ENCODE assay signal across 8 cellular contexts in genomic region chr6:43368517-43369160, GRCh38. TPM values are rescaled to one million over a fixed set of nuclear protein-coding genes. Genes with fewer than 3 reads are reported as not detected.
DNase-seq lines count a peak whose midpoint lies in the region; ATAC-seq and TF ChIP-seq lines count a peak whose summit lies in the region.

No MANE protein-coding gene starts in this region.

- under 1% methylated on average over 66 of the region's 66 CpGs for WGBS in HUES64

- ATAC-seq in GM18502 (IDR thresholded peaks at IDR 0.05; ENCODE audit: poor library complexity, unreplicated experiment), result peak; percentile 3

- peak overlapping the region; percentile 53 for H3K27ac Mint-ChIP-seq in activated CD4-positive, alpha-beta memory T cell treated with anti-CD3 and anti-CD28 coated beads for 36 hours

- CTCF ChIA-PET in activated CD4-positive, alpha-beta memory T cell treated with anti-CD3 and anti-CD28 coated beads for 36 hours (lab: Charles Lee), result interaction anchor here (0.7 to 2.0 kb wide), 9 partner anchors 15 to 197 kb away, joined by 3 to 8 read pairs (median 4); partner anchors contain the start of genes CRIP3 and DNPH1

- DNase-seq in AG08396 (ENCODE audit: low spot score) (peak; percentile 66), epithelial cell of prostate (ENCODE audit: low read depth, low spot score) (no peak), midbrain (lab: John Stamatoyannopoulos, UW) (peak; percentile 2), tibial artery (peak; percentile 44 to 74), activated gamma-delta T cell treated with Interleukin-2 at 50 U/mL for 16 hours (no peak)
- DNase-seq in activated CD4-positive, alpha-beta memory T cell treated with anti-CD3 and anti-CD28 coated beads for 36 hours, result peak; percentile 23

- H3K36me3 ChIP-seq in HUES64 (ENCODE audit: insufficient read depth, low read length) (peaks cover 16% of the 10 kb centered on the region), tibial artery (peaks cover 9 to 21% (median 19%) of the 10 kb centered on the region in 3 donors)

- intact Hi-C loops in activated CD4-positive, alpha-beta memory T cell treated with anti-CD3 and anti-CD28 coated beads for 36 hours (cut with micrococcal nuclease), result loop anchor here (1.0 to 5.0 kb wide), 6 partner anchors 15 to 438 kb away; partner anchors contain the start of genes POLR1C, SRF, TJAP1 and YIPF3
- intact Hi-C loops in tibial artery (cut with DNase I; ENCODE audit: low total_unique reads), result loop anchor here (10.0 kb wide), 1 partner anchor 136 kb away; no protein-coding TSS in a partner anchor

- H3K27me3 ChIP-seq in HUES64 (ENCODE audit: insufficient read depth, low read length) (peaks cover 16% of the 10 kb centered on the region), tibial artery (no peaks in the 10 kb centered on the region)

- peaks cover 30% of the 10 kb centered on the region for H3K4me1 Mint-ChIP-seq in activated CD4-positive, alpha-beta memory T cell treated with anti-CD3 and anti-CD28 coated beads for 36 hours (ENCODE audit: low read depth)

- H3K27ac ChIP-seq in HUES64 (ENCODE audit: low read depth, low read length), result peak overlapping the region; percentile 77; the same call in 1 of the 2 replicates
- peak overlapping the region; percentile 84 for H3K27ac ChIP-seq in epithelial cell of prostate
- H3K27ac ChIP-seq in tibial artery, result peak overlapping the region; percentile 83 to 88

- H3K36me3 Mint-ChIP-seq in activated CD4-positive, alpha-beta memory T cell treated with anti-CD3 and anti-CD28 coated beads for 36 hours, result peaks cover 6% of the 10 kb centered on the region

- H3K4me3 Mint-ChIP-seq in activated CD4-positive, alpha-beta memory T cell treated with anti-CD3 and anti-CD28 coated beads for 36 hours, result peak overlapping the region; percentile 84

- POLR2A ChIA-PET in activated CD4-positive, alpha-beta memory T cell treated with anti-CD3 and anti-CD28 coated beads for 36 hours (lab: Charles Lee), result interaction anchor here (0.9 to 2.7 kb wide), 5 partner anchors 10 to 198 kb away, joined by 3 to 24 read pairs (median 9); partner anchors contain the start of gene DNPH1

- H3K4me1 ChIP-seq in HUES64 (ENCODE audit: insufficient read depth, low read length), result peaks cover 13% of the 10 kb centered on the region
- peaks cover 0 to 26% (median 18%) of the 10 kb centered on the region in 4 donors for H3K4me1 ChIP-seq in tibial artery

- TF ChIP-seq CTCF in tibial artery (IDR thresholded peaks at IDR 0.05), result no peak

- peak overlapping the region; percentile 69 for H3K4me3 ChIP-seq in HUES64 (ENCODE audit: low read length)
- H3K4me3 ChIP-seq in tibial artery, result peak overlapping the region; percentile 78 to 96

- H3K9me3 Mint-ChIP-seq in activated CD4-positive, alpha-beta memory T cell treated with anti-CD3 and anti-CD28 coated beads for 36 hours, result no peaks in the 10 kb centered on the region

- no peaks in the 10 kb centered on the region for H3K27me3 Mint-ChIP-seq in activated CD4-positive, alpha-beta memory T cell treated with anti-CD3 and anti-CD28 coated beads for 36 hours

- H3K9me3 ChIP-seq in HUES64 (ENCODE audit: insufficient read depth, low read depth, low read length), result no peaks in the 10 kb centered on the region
- H3K9me3 ChIP-seq in tibial artery, result no peaks in the 10 kb centered on the region

- H3K9ac ChIP-seq in HUES64 (ENCODE audit: low read depth, low read length), result peak overlapping the region; percentile 77

RNA-seq across cellular contexts. Expression of gene ZNF318, which starts 0.8 kb away (rescaled TPM):
- 11.1 TPM for polyA plus RNA-seq in HUES64 (2013, experiment 1 of 2)
- 11.5 TPM for polyA plus RNA-seq in HUES64 (2013, experiment 2 of 2)
- total RNA-seq in activated CD4-positive, alpha-beta memory T cell treated with anti-CD3 and anti-CD28 coated beads for 36 hours, result 10 to 100 TPM; 12.1 to 12.7 TPM

RNA-seq across cellular contexts. Expression of gene ABCC10, which starts 58.7 kb away (rescaled TPM):
- 15.3 TPM for polyA plus RNA-seq in HUES64 (2013, experiment 1 of 2)
- polyA plus RNA-seq in HUES64 (2013, experiment 2 of 2), result 11.5 TPM
- total RNA-seq in activated CD4-positive, alpha-beta memory T cell treated with anti-CD3 and anti-CD28 coated beads for 36 hours, result 10 to 100 TPM; 27.2 to 31.9 TPM

Comparison
In these comparisons a context has a peak if more than half of its experiments do, and no peak if none do; other contexts are left out.
1. DNase-seq: peak in AG08396 (single experiment), activated CD4-positive, alpha-beta memory T cell treated with anti-CD3 and anti-CD28 coated beads for 36 hours (single experiment), midbrain (single experiment) and tibial artery (2 of 2); none in epithelial cell of prostate (single experiment) and activated gamma-delta T cell treated with Interleukin-2 at 50 U/mL for 16 hours (single experiment).
2. Peak in every context shown above with its lines, with median percentiles within 50 percentile points of each other: H3K27ac ChIP-seq.